1 cellular context compared by ENCODE assay signal in the genomic region with DNA sequence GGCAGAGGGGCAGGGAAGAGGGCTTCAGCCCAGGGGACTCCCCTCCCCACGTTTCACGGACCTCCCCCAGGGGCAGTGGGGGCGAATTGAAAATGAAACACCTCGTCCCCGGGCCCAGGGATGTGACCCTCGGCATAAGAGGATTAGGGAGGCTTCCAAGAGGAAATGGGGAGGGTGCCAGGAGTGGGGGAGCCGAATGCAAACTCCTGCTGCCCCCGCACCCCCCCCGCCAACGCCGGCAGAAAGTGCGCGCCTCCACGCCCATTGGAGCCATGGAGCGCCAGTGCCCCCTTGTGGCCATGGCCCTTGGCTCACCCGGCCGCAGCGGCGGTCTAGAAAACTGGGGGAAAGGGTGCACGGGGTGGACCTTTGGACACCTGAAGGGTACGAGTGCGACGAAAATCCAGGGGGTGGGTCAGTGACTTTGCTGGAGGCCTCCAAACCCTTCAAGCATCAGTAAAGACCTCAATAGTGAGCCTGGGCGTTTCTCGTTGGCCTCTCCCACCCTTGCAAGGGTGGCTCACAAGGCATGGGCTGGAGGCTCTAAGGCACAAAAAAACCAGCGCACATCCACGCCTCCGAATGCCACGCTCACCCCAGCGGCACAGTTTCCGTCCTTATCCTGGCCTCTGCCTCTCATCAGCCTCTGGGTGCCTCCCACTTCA.
TF ChIP-seq lines count a peak whose summit lies in the region.

No MANE protein-coding gene starts in this region.

TF ChIP-seq in HepG2, 621 proteins besides CTCF, POLR2A, EP300 and RAD21 (continued from another document):
- TF ChIP-seq, protein P1, sequence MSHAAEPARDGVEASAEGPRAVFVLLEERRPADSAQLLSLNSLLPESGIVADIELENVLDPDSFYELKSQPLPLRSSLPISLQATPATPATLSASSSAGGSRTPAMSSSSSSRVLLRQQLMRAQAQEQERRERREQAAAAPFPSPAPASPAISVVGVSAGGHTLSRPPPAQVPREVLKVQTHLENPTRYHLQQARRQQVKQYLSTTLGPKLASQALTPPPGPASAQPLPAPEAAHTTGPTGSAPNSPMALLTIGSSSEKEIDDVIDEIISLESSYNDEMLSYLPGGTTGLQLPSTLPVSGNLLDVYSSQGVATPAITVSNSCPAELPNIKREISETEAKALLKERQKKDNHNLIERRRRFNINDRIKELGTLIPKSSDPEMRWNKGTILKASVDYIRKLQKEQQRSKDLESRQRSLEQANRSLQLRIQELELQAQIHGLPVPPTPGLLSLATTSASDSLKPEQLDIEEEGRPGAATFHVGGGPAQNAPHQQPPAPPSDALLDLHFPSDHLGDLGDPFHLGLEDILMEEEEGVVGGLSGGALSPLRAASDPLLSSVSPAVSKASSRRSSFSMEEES (CRISPR knock-in tag; IDR thresholded peaks at IDR 0.05) = no peak
- no peak for TF ChIP-seq SMAD3 (CRISPR knock-in tag; IDR thresholded peaks at IDR 0.05)
- TF ChIP-seq, protein P2, sequence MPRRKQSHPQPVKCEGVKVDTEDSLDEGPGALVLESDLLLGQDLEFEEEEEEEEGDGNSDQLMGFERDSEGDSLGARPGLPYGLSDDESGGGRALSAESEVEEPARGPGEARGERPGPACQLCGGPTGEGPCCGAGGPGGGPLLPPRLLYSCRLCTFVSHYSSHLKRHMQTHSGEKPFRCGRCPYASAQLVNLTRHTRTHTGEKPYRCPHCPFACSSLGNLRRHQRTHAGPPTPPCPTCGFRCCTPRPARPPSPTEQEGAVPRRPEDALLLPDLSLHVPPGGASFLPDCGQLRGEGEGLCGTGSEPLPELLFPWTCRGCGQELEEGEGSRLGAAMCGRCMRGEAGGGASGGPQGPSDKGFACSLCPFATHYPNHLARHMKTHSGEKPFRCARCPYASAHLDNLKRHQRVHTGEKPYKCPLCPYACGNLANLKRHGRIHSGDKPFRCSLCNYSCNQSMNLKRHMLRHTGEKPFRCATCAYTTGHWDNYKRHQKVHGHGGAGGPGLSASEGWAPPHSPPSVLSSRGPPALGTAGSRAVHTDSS (CRISPR knock-in tag; conservative IDR thresholded peaks at IDR 0.05) = no peak
- no peak for TF ChIP-seq PCBP1 (IDR thresholded peaks at IDR 0.05; ENCODE audit: borderline replicate concordance, low read depth, low read length)
- TF ChIP-seq, protein P3, sequence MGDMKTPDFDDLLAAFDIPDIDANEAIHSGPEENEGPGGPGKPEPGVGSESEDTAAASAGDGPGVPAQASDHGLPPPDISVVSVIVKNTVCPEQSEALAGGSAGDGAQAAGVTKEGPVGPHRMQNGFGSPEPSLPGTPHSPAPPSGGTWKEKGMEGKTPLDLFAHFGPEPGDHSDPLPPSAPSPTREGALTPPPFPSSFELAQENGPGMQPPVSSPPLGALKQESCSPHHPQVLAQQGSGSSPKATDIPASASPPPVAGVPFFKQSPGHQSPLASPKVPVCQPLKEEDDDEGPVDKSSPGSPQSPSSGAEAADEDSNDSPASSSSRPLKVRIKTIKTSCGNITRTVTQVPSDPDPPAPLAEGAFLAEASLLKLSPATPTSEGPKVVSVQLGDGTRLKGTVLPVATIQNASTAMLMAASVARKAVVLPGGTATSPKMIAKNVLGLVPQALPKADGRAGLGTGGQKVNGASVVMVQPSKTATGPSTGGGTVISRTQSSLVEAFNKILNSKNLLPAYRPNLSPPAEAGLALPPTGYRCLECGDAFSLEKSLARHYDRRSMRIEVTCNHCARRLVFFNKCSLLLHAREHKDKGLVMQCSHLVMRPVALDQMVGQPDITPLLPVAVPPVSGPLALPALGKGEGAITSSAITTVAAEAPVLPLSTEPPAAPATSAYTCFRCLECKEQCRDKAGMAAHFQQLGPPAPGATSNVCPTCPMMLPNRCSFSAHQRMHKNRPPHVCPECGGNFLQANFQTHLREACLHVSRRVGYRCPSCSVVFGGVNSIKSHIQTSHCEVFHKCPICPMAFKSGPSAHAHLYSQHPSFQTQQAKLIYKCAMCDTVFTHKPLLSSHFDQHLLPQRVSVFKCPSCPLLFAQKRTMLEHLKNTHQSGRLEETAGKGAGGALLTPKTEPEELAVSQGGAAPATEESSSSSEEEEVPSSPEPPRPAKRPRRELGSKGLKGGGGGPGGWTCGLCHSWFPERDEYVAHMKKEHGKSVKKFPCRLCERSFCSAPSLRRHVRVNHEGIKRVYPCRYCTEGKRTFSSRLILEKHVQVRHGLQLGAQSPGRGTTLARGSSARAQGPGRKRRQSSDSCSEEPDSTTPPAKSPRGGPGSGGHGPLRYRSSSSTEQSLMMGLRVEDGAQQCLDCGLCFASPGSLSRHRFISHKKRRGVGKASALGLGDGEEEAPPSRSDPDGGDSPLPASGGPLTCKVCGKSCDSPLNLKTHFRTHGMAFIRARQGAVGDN (CRISPR knock-in tag; IDR thresholded peaks at IDR 0.05) = peak; percentile 11; the same call in 1 of the 2 replicates
- TF ChIP-seq ZNF17 (CRISPR knock-in tag; IDR thresholded peaks at IDR 0.05) = no peak
- no peak for TF ChIP-seq NCOA2 (CRISPR knock-in tag; IDR thresholded peaks at IDR 0.05)
- TF ChIP-seq GATAD1 (CRISPR knock-in tag; IDR thresholded peaks at IDR 0.05) = no peak
- TF ChIP-seq, protein P4, sequence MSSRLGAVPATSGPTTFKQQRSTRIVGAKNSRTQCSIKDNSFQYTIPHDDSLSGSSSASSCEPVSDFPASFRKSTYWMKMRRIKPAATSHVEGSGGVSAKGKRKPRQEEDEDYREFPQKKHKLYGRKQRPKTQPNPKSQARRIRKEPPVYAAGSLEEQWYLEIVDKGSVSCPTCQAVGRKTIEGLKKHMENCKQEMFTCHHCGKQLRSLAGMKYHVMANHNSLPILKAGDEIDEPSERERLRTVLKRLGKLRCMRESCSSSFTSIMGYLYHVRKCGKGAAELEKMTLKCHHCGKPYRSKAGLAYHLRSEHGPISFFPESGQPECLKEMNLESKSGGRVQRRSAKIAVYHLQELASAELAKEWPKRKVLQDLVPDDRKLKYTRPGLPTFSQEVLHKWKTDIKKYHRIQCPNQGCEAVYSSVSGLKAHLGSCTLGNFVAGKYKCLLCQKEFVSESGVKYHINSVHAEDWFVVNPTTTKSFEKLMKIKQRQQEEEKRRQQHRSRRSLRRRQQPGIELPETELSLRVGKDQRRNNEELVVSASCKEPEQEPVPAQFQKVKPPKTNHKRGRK (CRISPR knock-in tag; IDR thresholded peaks at IDR 0.05) = no peak
- TF ChIP-seq, protein P5, sequence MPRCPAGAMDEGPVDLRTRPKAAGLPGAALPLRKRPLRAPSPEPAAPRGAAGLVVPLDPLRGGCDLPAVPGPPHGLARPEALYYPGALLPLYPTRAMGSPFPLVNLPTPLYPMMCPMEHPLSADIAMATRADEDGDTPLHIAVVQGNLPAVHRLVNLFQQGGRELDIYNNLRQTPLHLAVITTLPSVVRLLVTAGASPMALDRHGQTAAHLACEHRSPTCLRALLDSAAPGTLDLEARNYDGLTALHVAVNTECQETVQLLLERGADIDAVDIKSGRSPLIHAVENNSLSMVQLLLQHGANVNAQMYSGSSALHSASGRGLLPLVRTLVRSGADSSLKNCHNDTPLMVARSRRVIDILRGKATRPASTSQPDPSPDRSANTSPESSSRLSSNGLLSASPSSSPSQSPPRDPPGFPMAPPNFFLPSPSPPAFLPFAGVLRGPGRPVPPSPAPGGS (CRISPR knock-in tag; IDR thresholded peaks at IDR 0.05) = no peak
- TF ChIP-seq KAT2B (IDR thresholded peaks at IDR 0.05; ENCODE audit: borderline replicate concordance, low read depth, low read length) = no peak
- TF ChIP-seq ZNF367 (CRISPR knock-in tag; IDR thresholded peaks at IDR 0.05; ENCODE audit: borderline replicate concordance) = no peak
- TF ChIP-seq ZFP36L1 (CRISPR knock-in tag; IDR thresholded peaks at IDR 0.05) = no peak
- TF ChIP-seq YEATS2 (CRISPR knock-in tag; IDR thresholded peaks at IDR 0.05; ENCODE audit: borderline replicate concordance) = no peak
- TF ChIP-seq, protein P6, sequence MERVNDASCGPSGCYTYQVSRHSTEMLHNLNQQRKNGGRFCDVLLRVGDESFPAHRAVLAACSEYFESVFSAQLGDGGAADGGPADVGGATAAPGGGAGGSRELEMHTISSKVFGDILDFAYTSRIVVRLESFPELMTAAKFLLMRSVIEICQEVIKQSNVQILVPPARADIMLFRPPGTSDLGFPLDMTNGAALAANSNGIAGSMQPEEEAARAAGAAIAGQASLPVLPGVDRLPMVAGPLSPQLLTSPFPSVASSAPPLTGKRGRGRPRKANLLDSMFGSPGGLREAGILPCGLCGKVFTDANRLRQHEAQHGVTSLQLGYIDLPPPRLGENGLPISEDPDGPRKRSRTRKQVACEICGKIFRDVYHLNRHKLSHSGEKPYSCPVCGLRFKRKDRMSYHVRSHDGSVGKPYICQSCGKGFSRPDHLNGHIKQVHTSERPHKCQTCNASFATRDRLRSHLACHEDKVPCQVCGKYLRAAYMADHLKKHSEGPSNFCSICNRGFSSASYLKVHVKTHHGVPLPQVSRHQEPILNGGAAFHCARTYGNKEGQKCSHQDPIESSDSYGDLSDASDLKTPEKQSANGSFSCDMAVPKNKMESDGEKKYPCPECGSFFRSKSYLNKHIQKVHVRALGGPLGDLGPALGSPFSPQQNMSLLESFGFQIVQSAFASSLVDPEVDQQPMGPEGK (CRISPR knock-in tag; IDR thresholded peaks at IDR 0.05) = peak; percentile 77
- no peak for TF ChIP-seq MZF1 (CRISPR knock-in tag; IDR thresholded peaks at IDR 0.05; ENCODE audit: borderline replicate concordance)
- TF ChIP-seq HIVEP1 (CRISPR knock-in tag; IDR thresholded peaks at IDR 0.05) = no peak
- TF ChIP-seq, protein P7, sequence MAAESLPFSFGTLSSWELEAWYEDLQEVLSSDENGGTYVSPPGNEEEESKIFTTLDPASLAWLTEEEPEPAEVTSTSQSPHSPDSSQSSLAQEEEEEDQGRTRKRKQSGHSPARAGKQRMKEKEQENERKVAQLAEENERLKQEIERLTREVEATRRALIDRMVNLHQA (CRISPR knock-in tag; IDR thresholded peaks at IDR 0.05) = no peak
- TF ChIP-seq MTA3 (CRISPR knock-in tag; IDR thresholded peaks at IDR 0.05) = no peak
- TF ChIP-seq HNF4A (CRISPR knock-in tag; IDR thresholded peaks at IDR 0.05) = peak; percentile 18; the same call in 1 of the 2 replicates
- TF ChIP-seq ZNF234 (CRISPR knock-in tag; conservative IDR thresholded peaks at IDR 0.05) = no peak
- no peak for TF ChIP-seq MAFK (conservative IDR thresholded peaks at IDR 0.05 in 1 of 2, IDR thresholded peaks at IDR 0.05 in 1 of 2; ENCODE audit: low read length in 2 of 2)
- TF ChIP-seq AHR (CRISPR knock-in tag; IDR thresholded peaks at IDR 0.05) = no peak
- TF ChIP-seq ZNF614 (CRISPR knock-in tag; IDR thresholded peaks at IDR 0.05; ENCODE audit: borderline replicate concordance) = no peak
- TF ChIP-seq, protein P8, sequence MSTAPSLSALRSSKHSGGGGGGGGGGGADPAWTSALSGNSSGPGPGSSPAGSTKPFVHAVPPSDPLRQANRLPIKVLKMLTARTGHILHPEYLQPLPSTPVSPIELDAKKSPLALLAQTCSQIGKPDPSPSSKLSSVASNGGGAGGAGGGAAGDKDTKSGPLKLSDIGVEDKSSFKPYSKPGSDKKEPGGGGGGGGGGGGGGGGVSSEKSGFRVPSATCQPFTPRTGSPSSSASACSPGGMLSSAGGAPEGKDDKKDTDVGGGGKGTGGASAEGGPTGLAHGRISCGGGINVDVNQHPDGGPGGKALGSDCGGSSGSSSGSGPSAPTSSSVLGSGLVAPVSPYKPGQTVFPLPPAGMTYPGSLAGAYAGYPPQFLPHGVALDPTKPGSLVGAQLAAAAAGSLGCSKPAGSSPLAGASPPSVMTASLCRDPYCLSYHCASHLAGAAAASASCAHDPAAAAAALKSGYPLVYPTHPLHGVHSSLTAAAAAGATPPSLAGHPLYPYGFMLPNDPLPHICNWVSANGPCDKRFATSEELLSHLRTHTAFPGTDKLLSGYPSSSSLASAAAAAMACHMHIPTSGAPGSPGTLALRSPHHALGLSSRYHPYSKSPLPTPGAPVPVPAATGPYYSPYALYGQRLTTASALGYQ (CRISPR knock-in tag; IDR thresholded peaks at IDR 0.05) = no peak
- TF ChIP-seq, protein P9, sequence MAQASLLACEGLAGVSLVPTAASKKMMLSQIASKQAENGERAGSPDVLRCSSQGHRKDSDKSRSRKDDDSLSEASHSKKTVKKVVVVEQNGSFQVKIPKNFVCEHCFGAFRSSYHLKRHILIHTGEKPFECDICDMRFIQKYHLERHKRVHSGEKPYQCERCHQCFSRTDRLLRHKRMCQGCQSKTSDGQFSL (CRISPR knock-in tag; IDR thresholded peaks at IDR 0.05) = 0 out of 2 replicates have a peak, but pooled peaks have one; percentile 46
- peak; percentile 57; the same call in 1 of the 2 replicates for TF ChIP-seq RXRA (CRISPR knock-in tag; IDR thresholded peaks at IDR 0.05)
- no peak for TF ChIP-seq FOXA3 (CRISPR knock-in tag; IDR thresholded peaks at IDR 0.05)
TF ChIP-seq in HepG2: peak in this region for 8.
